8 cellular contexts compared by ENCODE assay signal in the genomic region with DNA sequence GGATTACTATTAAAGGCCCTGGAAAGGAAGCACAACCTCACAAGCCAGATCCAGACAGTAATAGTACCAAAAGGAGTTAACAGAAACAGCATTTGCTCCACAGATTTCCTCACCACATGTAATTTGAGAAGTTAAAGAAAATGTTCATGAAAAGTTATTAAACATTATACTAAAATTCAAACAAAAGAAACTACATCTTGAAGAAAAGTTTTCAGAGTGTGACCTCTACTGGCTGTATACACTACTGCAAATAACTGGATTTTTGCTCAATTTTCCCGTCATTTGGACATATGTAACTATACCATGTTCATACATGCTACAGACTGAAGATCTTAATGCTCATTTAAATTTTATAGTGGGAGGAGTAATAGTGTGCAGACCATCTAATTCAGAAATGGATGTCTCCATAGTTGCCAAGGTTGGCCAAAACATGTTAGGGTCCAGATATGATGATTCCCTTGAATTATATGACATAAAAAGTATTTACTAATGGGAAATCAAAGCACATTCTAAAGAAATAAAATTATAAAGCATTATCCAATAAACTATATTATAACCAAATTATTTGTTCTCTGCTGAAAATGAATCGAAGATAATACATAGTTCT. TPM values are rescaled to one million over a fixed set of nuclear protein-coding genes. Genes with fewer than 3 reads are reported as not detected.
DNase-seq lines count a peak whose midpoint lies in the region; ATAC-seq and TF ChIP-seq lines count a peak whose summit lies in the region.

No MANE protein-coding gene starts in this region.

- ATAC-seq in HG03175 (IDR thresholded peaks at IDR 0.05; ENCODE audit: unreplicated experiment): peak; percentile 53

- intact Hi-C loops in adrenal gland (cut with DNase I): loop anchor here in 1 of 2 donors (10.0 kb wide), 1 partner anchor 171 kb away; the partner anchor contains the start of genes CAPS2 and GLIPR1L1

- TF ChIP-seq CTCF in adrenal gland (IDR thresholded peaks at IDR 0.05): peak; percentile 36 to 70 (median 52)

- H3K36me3 ChIP-seq in adrenal gland (replicated peaks in 1 of 2): peaks cover 0 to 47% of the 10 kb centered on the region in 2 donors

- H3K4me3 ChIP-seq in adrenal gland: no peak overlapping the region

- no peak overlapping the region for H3K27ac ChIP-seq in adrenal gland

- TF ChIP-seq POLR2A in adrenal gland (IDR thresholded peaks at IDR 0.05): no peak

- peak; percentile 64 for DNase-seq in ELR (ENCODE audit: low read depth)
- no peak for DNase-seq in adrenal gland
- DNase-seq in lung microvascular endothelial cell (ENCODE audit: low read depth in 2 of 2): peak; percentile 54 to 55
- no peak for DNase-seq in middle frontal gyrus (ENCODE audit: extremely low spot score, low spot score)
- DNase-seq in NCI-H187 treated with DMSO at 0.1 percent for 48 hours (lab: John Stamatoyannopoulos, UW): no peak
- DNase-seq in NCI-H1694 (lab: John Stamatoyannopoulos, UW): no peak
- no peak for DNase-seq in pons (ENCODE audit: low spot score)

- 59 to 65% (median 60%) methylated on average over 2 of the region's 2 CpGs for WGBS in adrenal gland, 4 donors

- peaks cover 11 to 33% of the 10 kb centered on the region in 2 donors for H3K4me1 ChIP-seq in adrenal gland (replicated peaks in 1 of 2)

- no peaks in the 10 kb centered on the region for H3K9me3 ChIP-seq in adrenal gland (replicated peaks in 1 of 3)

- H3K27me3 ChIP-seq in adrenal gland: no peaks in the 10 kb centered on the region

RNA-seq across cellular contexts. Expression of gene KRR1, which starts 5.6 kb away (rescaled TPM):
- 10 to 100 TPM; 18.0 to 80.6 (median 47.7) TPM for total RNA-seq in adrenal gland
- polyA plus RNA-seq in adrenal gland: 10 to 100 TPM; 23.7 to 67.8 (median 31.6) TPM
- 13.1 and 17.7 TPM in 2 replicates for total RNA-seq in lung microvascular endothelial cell

RNA-seq across cellular contexts. Expression of gene GLIPR1, which starts 25.3 kb away (rescaled TPM):
- total RNA-seq in adrenal gland (10 to 100 TPM; 14.0 to 48.5 (median 27.1) TPM), lung microvascular endothelial cell (0.60 and 1.3 TPM in 2 replicates)
- 10 to 100 TPM in 1 of 3 donors, 1 to 10 TPM in 2; 6.7 to 18.3 (median 8.4) TPM for polyA plus RNA-seq in adrenal gland

Comparison
In these comparisons a context has a peak if more than half of its experiments do, and no peak if none do; other contexts are left out.
1. DNase-seq: peak in ELR (single experiment) and lung microvascular endothelial cell (2 of 2); none in adrenal gland (0 of 7), middle frontal gyrus (single experiment), NCI-H187 treated with DMSO at 0.1 percent for 48 hours (single experiment), NCI-H1694 (single experiment) and pons (single experiment).